8 cellular contexts compared by ENCODE assay signal in the genomic region with DNA sequence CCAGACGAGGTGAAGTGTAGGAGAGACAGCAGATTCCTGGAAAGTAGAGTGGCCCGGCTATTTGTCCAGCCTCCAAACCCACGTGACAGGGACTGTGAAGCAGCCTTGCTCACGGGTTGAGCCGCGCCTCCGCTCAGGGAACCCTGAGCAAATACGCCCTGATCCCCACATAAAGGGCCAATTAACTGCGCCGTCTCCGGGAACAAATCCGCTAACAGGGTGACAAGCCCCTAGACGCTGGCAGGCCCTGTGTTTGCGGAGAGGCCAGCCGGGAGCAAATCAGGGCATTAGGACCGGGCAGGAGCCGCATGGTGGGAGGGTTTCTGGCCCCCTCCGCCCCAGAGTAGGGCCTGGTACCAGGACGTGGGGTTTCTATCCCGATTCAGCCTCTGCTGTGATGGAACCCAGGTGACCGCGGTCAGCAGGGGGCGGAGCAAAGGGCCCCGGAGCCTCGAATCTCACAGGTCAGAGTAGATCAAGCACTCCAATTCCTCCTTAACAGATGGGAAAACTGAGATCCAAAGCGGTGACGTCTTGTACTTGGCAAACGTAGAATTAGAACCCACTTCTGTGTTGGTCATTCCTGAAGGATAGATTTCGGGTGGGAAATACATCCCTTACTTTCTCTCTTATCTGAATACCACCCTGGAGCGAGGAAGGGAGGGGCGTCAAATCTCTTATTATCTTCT. TPM values are rescaled to one million over a fixed set of nuclear protein-coding genes. Genes with fewer than 3 reads are reported as not detected.
A peak's percentile ranks its signal among the peaks of the same experiment; 100 is the strongest.
DNase-seq lines count a peak whose midpoint lies in the region; ATAC-seq and TF ChIP-seq lines count a peak whose summit lies in the region.

No MANE protein-coding gene starts in this region.

- no peaks in the 10 kb centered on the region for H3K79me2 ChIP-seq in fibroblast of lung (ENCODE audit: control insufficient read depth, insufficient read depth, low read length)

- peaks cover 22% of the 10 kb centered on the region for H3K4me1 Mint-ChIP-seq in nephron

- no peak overlapping the region for H3K27ac ChIP-seq in fibroblast of lung (ENCODE audit: insufficient read depth, low read length)
- H3K27ac ChIP-seq in effector memory CD4-positive, alpha-beta T cell (ENCODE audit: insufficient read depth, low read length, poor library complexity, severe bottlenecking): no peak overlapping the region

- peak overlapping the region; percentile 53 to 70 (median 54) for H3K4me3 Mint-ChIP-seq in nephron

- H3K27ac Mint-ChIP-seq in nephron: no peak overlapping the region

- no peaks in the 10 kb centered on the region for H3K9me3 ChIP-seq in fibroblast of lung (ENCODE audit: control insufficient read depth, insufficient read depth, low read depth, low read length)
- H3K9me3 ChIP-seq in effector memory CD4-positive, alpha-beta T cell (ENCODE audit: control insufficient read depth, low read length): no peaks in the 10 kb centered on the region

- H3K9me3 Mint-ChIP-seq in nephron: no peaks in the 10 kb centered on the region

- no peaks in the 10 kb centered on the region for H3K36me3 Mint-ChIP-seq in nephron (ENCODE audit: low read depth)

- H3K4me1 ChIP-seq in fibroblast of lung (ENCODE audit: control insufficient read depth, extremely low read depth, insufficient read depth, low read length): peaks cover 2% of the 10 kb centered on the region
- H3K4me1 ChIP-seq in effector memory CD4-positive, alpha-beta T cell (ENCODE audit: control insufficient read depth, insufficient read depth, low read length, poor library complexity, severe bottlenecking): peaks cover 20% of the 10 kb centered on the region

- ATAC-seq in HG03378 (IDR thresholded peaks at IDR 0.05; ENCODE audit: unreplicated experiment): no peak
- ATAC-seq in GM18867 (IDR thresholded peaks at IDR 0.05; ENCODE audit: unreplicated experiment): no peak

- peak overlapping the region in 3 of 4 experiments; percentile 3 to 46 (median 27) for H3K4me3 ChIP-seq in fibroblast of lung (replicated peaks in 1 of 4; ENCODE audit: control extremely low read depth in 1 of 4, insufficient read depth in 1 of 4, low read depth in 3 of 4, low read length in 4 of 4)
- no peak overlapping the region for H3K4me3 ChIP-seq in effector memory CD4-positive, alpha-beta T cell (ENCODE audit: insufficient read depth, low read depth, low read length, poor library complexity, severe bottlenecking)

- H3K9ac ChIP-seq in fibroblast of lung (ENCODE audit: insufficient read depth, low read length): no peak overlapping the region

- no peaks in the 10 kb centered on the region for H3K36me3 ChIP-seq in fibroblast of lung (ENCODE audit: control insufficient read depth, insufficient read depth, low read length)
- no peaks in the 10 kb centered on the region for H3K36me3 ChIP-seq in effector memory CD4-positive, alpha-beta T cell (ENCODE audit: control insufficient read depth, insufficient read depth, low read length)

- peak overlapping the region; percentile 17 for H3K4me2 ChIP-seq in fibroblast of lung (ENCODE audit: extremely low read depth, insufficient read depth, low read length)

- DNase-seq in AG20443 (ENCODE audit: low spot score): peak; percentile 78
- DNase-seq in NCI-H2227 treated with DMSO at 0.1 percent for 48 hours (lab: John Stamatoyannopoulos, UW): peak; percentile 28
- peak; percentile 25 to 35 for DNase-seq in fibroblast of lung (ENCODE audit: low read depth in 2 of 2)
- no peak for DNase-seq in SW 1271 (lab: John Stamatoyannopoulos, UW)
- DNase-seq in effector memory CD4-positive, alpha-beta T cell: no peak

- no peak overlapping the region for H2AFZ ChIP-seq in fibroblast of lung (ENCODE audit: low read length)

- peaks cover 96% of the 10 kb centered on the region for H3K27me3 Mint-ChIP-seq in nephron (ENCODE audit: low read depth)

- TF ChIP-seq CTCF in fibroblast of lung (conservative IDR thresholded peaks at IDR 0.05 in 1 of 2, IDR thresholded peaks at IDR 0.05 in 1 of 2; ENCODE audit: low read depth in 1 of 2, low read length in 2 of 2) (no peak), nephron (IDR thresholded peaks at IDR 0.05; ENCODE audit: unreplicated experiment in 3 of 3) (no peak)

- no peaks in the 10 kb centered on the region for H4K20me1 ChIP-seq in fibroblast of lung (ENCODE audit: control insufficient read depth, extremely low read depth, insufficient read depth, low read length)

- H3K27me3 ChIP-seq in fibroblast of lung (ENCODE audit: control insufficient read depth, insufficient read depth, low read length): peaks cover 66% of the 10 kb centered on the region
- H3K27me3 ChIP-seq in effector memory CD4-positive, alpha-beta T cell (replicated peaks; ENCODE audit: control insufficient read depth, insufficient read depth, low read length, poor library complexity, severe bottlenecking): peaks cover 55% of the 10 kb centered on the region

RNA-seq across cellular contexts. Expression of a gene that starts 2.0 kb away (rescaled TPM):
- total RNA-seq in fibroblast of lung: 11.6 and 25.4 TPM in 2 replicates
- polyA plus RNA-seq in fibroblast of lung: 7.2 and 8.8 TPM in 2 replicates
- 11.2 and 13.3 TPM in 2 replicates for polyA plus RNA-seq in fibroblast of lung (2012)
- polyA minus RNA-seq in fibroblast of lung (ENCODE audit: low replicate concordance): 11.7 and 14.9 TPM in 2 replicates

RNA-seq across cellular contexts. Expression of a gene that starts 34.4 kb away (rescaled TPM):
- 0.26 and 0.66 TPM in 2 replicates for total RNA-seq in fibroblast of lung
- 0.45 and 0.63 TPM in 2 replicates for polyA plus RNA-seq in fibroblast of lung
- polyA plus RNA-seq in fibroblast of lung (2012): 1.8 and 3.1 TPM in 2 replicates
- 3.3 and 4.5 TPM in 2 replicates for polyA minus RNA-seq in fibroblast of lung (ENCODE audit: low replicate concordance)

RNA-seq across cellular contexts. Expression of a gene that starts 55.8 kb away (rescaled TPM):
- total RNA-seq in fibroblast of lung: not detected in 2 replicates
- not detected in 2 replicates for polyA plus RNA-seq in fibroblast of lung
- polyA plus RNA-seq in fibroblast of lung (2012): not detected in 2 replicates
- not detected in 2 replicates for polyA minus RNA-seq in fibroblast of lung (ENCODE audit: low replicate concordance)

Comparison
In these comparisons a context has a peak if more than half of its experiments do, and no peak if none do; other contexts are left out.
1. DNase-seq: peak in AG20443 (single experiment), NCI-H2227 treated with DMSO at 0.1 percent for 48 hours (single experiment) and fibroblast of lung (2 of 2); none in SW 1271 (0 of 2) and effector memory CD4-positive, alpha-beta T cell (0 of 3).